In the genomic region with DNA sequence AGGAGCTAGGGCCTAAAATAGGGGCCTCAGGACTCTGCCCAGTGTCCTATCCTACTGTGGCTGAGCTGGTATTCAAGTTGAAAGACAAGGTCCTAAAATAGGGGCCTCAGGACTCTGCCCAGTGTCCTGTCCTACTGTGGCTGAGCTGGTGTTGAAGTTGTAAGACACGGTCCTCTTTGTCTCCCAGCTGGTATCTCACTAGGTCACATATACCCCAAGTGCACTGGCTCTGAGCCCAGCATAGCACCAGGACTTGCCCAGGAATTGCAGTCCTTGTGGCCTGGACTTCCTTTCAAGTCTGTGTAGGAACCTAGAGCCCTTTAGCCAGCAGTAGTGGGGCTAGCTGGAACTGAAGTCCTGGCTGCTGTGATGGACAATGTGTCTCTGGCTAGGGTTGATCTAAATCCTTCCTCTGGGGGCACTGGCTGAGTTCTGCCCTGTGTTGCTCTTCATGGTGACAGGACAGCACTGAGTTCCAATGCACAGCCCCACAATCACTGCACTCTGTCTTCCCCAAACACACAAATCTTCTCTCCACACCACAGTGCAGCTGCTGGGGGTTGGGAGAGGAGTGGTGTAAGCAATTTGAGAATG, we compare ENCODE assay signal across 29 cellular contexts.
"Had no signal": no experiment of that assay in that cellular context is flagged by ENCODE, and none has a peak within 500 bp of the region (broad histone marks: within the 10 kb centered on the region; RNA-seq: fewer than 3 reads in every experiment).

No MANE protein-coding gene starts in this region.

- H3K27ac Mint-ChIP-seq: activated CD8-positive, alpha-beta T cell treated with anti-CD3 and anti-CD28 coated beads, Interleukin-2, amount 10 ng/mL, durations not matched to agents 7 days and 5 days; activated naive CD4-positive, alpha-beta T cell treated with anti-CD3 and anti-CD28 coated beads, Interleukin-2, amount 50 U/mL, for 24 hours; brain; T-helper 17 cell; WTC11 had no signal

- H3K4me3 Mint-ChIP-seq: activated CD8-positive, alpha-beta T cell treated with anti-CD3 and anti-CD28 coated beads, Interleukin-2, amount 10 ng/mL, durations not matched to agents 7 days and 5 days; activated naive CD4-positive, alpha-beta T cell treated with anti-CD3 and anti-CD28 coated beads, Interleukin-2, amount 50 U/mL, for 24 hours; brain; T-helper 17 cell; WTC11 had no signal

- DNase-seq: activated CD4-positive, alpha-beta T cell treated with anti-CD3 and anti-CD28 coated beads for 48 hours; activated CD4-positive, alpha-beta T cell treated with anti-CD3 and anti-CD28 coated beads, Interleukin-2, amount 50 U/mL, for 4 hours; activated CD4-positive, CD25-positive, alpha-beta regulatory T cell treated with anti-CD3 and anti-CD28 coated beads, Interleukin-2, amount 50 U/mL, for 72 hours; activated CD8-positive, alpha-beta memory T cell treated with anti-CD3 and anti-CD28 coated beads, Interleukin-2, amount 50 U/mL, for 48 hours; activated CD8-positive, alpha-beta T cell treated with anti-CD3 and anti-CD28 coated beads, Interleukin-2, amount 10 ng/mL, durations not matched to agents 7 days and 5 days; activated naive CD4-positive, alpha-beta T cell; activated T-cell treated with anti-CD3 and anti-CD28 coated beads, Interleukin-2, amount 50 U/mL, for 1 hour; amniotic stem cell; MG63; MV-4-11; NCI-H1092 treated with DMSO at 0.1 percent for 48 hours; NCI-H1417 treated with DMSO at 0.1 percent for 48 hours; NCI-H1694; NCI-H2107; NCI-H2171 treated with DMSO at 0.1 percent for 48 hours; NCI-H345; NCI-H510A; NK-92 treated with Interleukin-12 subunit alpha and Interleukin-12 subunit beta, amount 100 ng/mL, for 24 hours; OCI-M1; SHP77; T-helper 17 cell; T-helper 9 cell had no signal

- H3K4me3 ChIP-seq: ascending aorta, MG63, SJSA1 had no signal

- H3K27ac ChIP-seq: ascending aorta, SJSA1 had no signal

- H3K27me3 Mint-ChIP-seq: activated naive CD4-positive, alpha-beta T cell treated with anti-CD3 and anti-CD28 coated beads, Interleukin-2, amount 50 U/mL, for 24 hours; brain; T-helper 17 cell had no signal

- H3K9me3 ChIP-seq: MG63, SJSA1 had no signal

- H3K36me3 ChIP-seq: ascending aorta, MG63, SJSA1 had no signal

- H3K27me3 ChIP-seq: ascending aorta, MG63 had no signal

- H3K4me1 Mint-ChIP-seq: activated naive CD4-positive, alpha-beta T cell treated with anti-CD3 and anti-CD28 coated beads, Interleukin-2, amount 50 U/mL, for 24 hours; brain; T-helper 17 cell; WTC11 had no signal

- ATAC-seq: activated CD8-positive, alpha-beta T cell treated with anti-CD3 and anti-CD28 coated beads, Interleukin-2, amount 10 ng/mL, durations not matched to agents 7 days and 5 days; Panc1; SK-N-SH treated with all-trans-retinoic acid at 6 μM for 48 hours; T-helper 17 cell; WTC11 had no signal

- H3K4me1 ChIP-seq: ascending aorta, SJSA1 had no signal
